33 cellular contexts compared by ENCODE assay signal in the genomic region with DNA sequence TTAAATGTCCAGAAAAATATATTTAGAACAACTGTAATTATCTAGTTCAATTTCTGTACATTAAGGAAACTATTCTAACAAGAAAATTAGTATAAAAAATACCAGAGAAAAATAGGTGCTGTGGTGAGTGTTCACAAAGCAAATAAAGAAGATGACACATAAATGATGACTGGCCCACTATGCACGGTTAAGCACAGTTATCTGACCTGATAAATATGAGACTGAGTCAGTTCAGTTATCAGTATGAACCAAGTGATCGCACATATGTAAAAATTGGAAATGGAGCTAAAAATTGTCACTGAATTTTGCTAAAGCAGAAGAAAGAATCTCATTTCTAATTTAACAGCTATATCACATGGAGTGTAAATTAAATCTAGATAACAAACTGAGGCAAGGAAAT. TPM values are rescaled to one million over a fixed set of nuclear protein-coding genes. Genes with fewer than 3 reads are reported as not detected.
DNase-seq lines count a peak whose midpoint lies in the region; ATAC-seq, FAIRE-seq and TF ChIP-seq lines count a peak whose summit lies in the region.
"Had no signal": no experiment of that assay in that cellular context is flagged by ENCODE, and none has a peak within 500 bp of the region (broad histone marks: within the 10 kb centered on the region; RNA-seq: fewer than 3 reads in every experiment).

No MANE protein-coding gene starts in this region.

- DNase-seq in HFFc6: no peak
- peak; percentile 49 for DNase-seq in RCC 7860 (ENCODE audit: low spot score)
- DNase-seq in choroid plexus epithelial cell (ENCODE audit: low read depth): peak; percentile 18
- DNase-seq in omental fat pad (ENCODE audit: low spot score): no peak
- no peak for DNase-seq in HuH-7 (ENCODE audit: low spot score)
- DNase-seq in osteocyte (ENCODE audit: extremely low spot score, unreplicated experiment): no peak
- DNase-seq: activated CD4-positive, alpha-beta T cell treated with anti-CD3 and anti-CD28 coated beads, Interleukin-2, amount 50 U/mL, for 1 hour; activated CD8-positive, alpha-beta memory T cell treated with anti-CD3 and anti-CD28 coated beads, Interleukin-2, amount 10 ng/mL, durations not matched to agents 7 days and 5 days; activated naive CD4-positive, alpha-beta T cell treated with anti-CD3 and anti-CD28 coated beads for 36 hours; activated T-cell treated with anti-CD3 and anti-CD28 coated beads, Interleukin-2, amount 50 U/mL, for 48 hours; amygdala; DMS79; immature natural killer cell; KBM-7; mesendoderm; MG63; NCI-H1105; NCI-H2029 treated with DMSO at 0.1 percent for 48 hours; NCI-H526; SHP77 treated with DMSO at 0.1 percent for 48 hours; stimulated activated naive CD4-positive, alpha-beta T cell treated with Interleukin-2 at 50 U/mL for 16 hours; upper lobe of left lung; WERI-Rb-1 had no signal

- peak; percentile 68 for ATAC-seq in omental fat pad (ENCODE audit: low FRiP score)
- ATAC-seq in HG03095 (IDR thresholded peaks at IDR 0.05; ENCODE audit: unreplicated experiment): no peak
- ATAC-seq: activated CD8-positive, alpha-beta memory T cell treated with anti-CD3 and anti-CD28 coated beads, Interleukin-2, amount 10 ng/mL, durations not matched to agents 7 days and 5 days; GM23338; left lobe of liver had no signal

- peak overlapping the region; percentile 50 for H3K27ac Mint-ChIP-seq in HFFc6
- H3K27ac Mint-ChIP-seq in osteocyte (ENCODE audit: unreplicated experiment): no peak overlapping the region
- H3K27ac Mint-ChIP-seq: activated CD8-positive, alpha-beta memory T cell treated with anti-CD3 and anti-CD28 coated beads, Interleukin-2, amount 10 ng/mL, durations not matched to agents 7 days and 5 days; activated naive CD4-positive, alpha-beta T cell treated with anti-CD3 and anti-CD28 coated beads for 36 hours; GM23338 had no signal

- TF ChIP-seq CTCF in HFFc6 (IDR thresholded peaks at IDR 0.05): no peak
- TF ChIP-seq CTCF in choroid plexus epithelial cell (conservative IDR thresholded peaks at IDR 0.05; ENCODE audit: low read depth, low read length): no peak
- TF ChIP-seq CTCF in omental fat pad (IDR thresholded peaks at IDR 0.05): no peak
- TF ChIP-seq CTCF in osteocyte (IDR thresholded peaks at IDR 0.05): no peak

- H3K9me3 Mint-ChIP-seq in HFFc6 (no peaks in the 10 kb centered on the region), osteocyte (ENCODE audit: unreplicated experiment) (no peaks in the 10 kb centered on the region)
- H3K9me3 Mint-ChIP-seq: activated naive CD4-positive, alpha-beta T cell treated with anti-CD3 and anti-CD28 coated beads for 36 hours; GM23338; immature natural killer cell; neural crest cell had no signal

- H3K27me3 Mint-ChIP-seq in HFFc6 (ENCODE audit: insufficient read depth) (no peaks in the 10 kb centered on the region), osteocyte (ENCODE audit: unreplicated experiment) (no peaks in the 10 kb centered on the region)
- H3K27me3 Mint-ChIP-seq: activated CD8-positive, alpha-beta memory T cell treated with anti-CD3 and anti-CD28 coated beads, Interleukin-2, amount 10 ng/mL, durations not matched to agents 7 days and 5 days had no signal

- no peak overlapping the region for H3K4me3 ChIP-seq in choroid plexus epithelial cell (ENCODE audit: low read depth, low read length)
- H3K4me3 ChIP-seq: BLaER1, breast epithelium, GM23338, MG63, PC-9, right atrium auricular region, smooth muscle cell, suprapubic skin, upper lobe of left lung had no signal

- FAIRE-seq in RCC 7860 (lab: Jason Lieb, UNC): peak; percentile 81

- H3K36me3 Mint-ChIP-seq in HFFc6 (ENCODE audit: low read depth) (peaks cover 3% of the 10 kb centered on the region), osteocyte (ENCODE audit: unreplicated experiment) (peaks cover 35% of the 10 kb centered on the region)

- H3K4me1 Mint-ChIP-seq in HFFc6 (ENCODE audit: low read depth) (peaks cover 26% of the 10 kb centered on the region), osteocyte (ENCODE audit: unreplicated experiment) (no peaks in the 10 kb centered on the region)
- H3K4me1 Mint-ChIP-seq: neural crest cell had no signal

- H3K4me3 Mint-ChIP-seq in HFFc6 (no peak overlapping the region), osteocyte (ENCODE audit: unreplicated experiment) (no peak overlapping the region)
- H3K4me3 Mint-ChIP-seq: activated CD8-positive, alpha-beta memory T cell treated with anti-CD3 and anti-CD28 coated beads, Interleukin-2, amount 10 ng/mL, durations not matched to agents 7 days and 5 days; activated naive CD4-positive, alpha-beta T cell treated with anti-CD3 and anti-CD28 coated beads for 36 hours; GM23338; immature natural killer cell; neural crest cell had no signal

RNA-seq across cellular contexts. Expression of a gene that starts 18.8 kb away (rescaled TPM):
- 10 to 100 TPM; 24.9 to 30.8 (median 28.3) TPM for total RNA-seq in HFFc6 (2021; fragmentation: NEBNext Ultra II Directional; extraction: Animal tissue kit (Norgen Biotek cat#: 25700))
- total RNA-seq in omental fat pad (10 to 100 TPM; 34.2 to 49.8 (median 44.4) TPM), osteocyte (28.0 and 29.3 TPM in 2 replicates)

RNA-seq across cellular contexts. Expression of a gene that starts 27.9 kb away (rescaled TPM):
- total RNA-seq in HFFc6 (2021; fragmentation: NEBNext Ultra II Directional; extraction: Animal tissue kit (Norgen Biotek cat#: 25700)): 10 to 100 TPM; 14.0 to 18.2 (median 17.2) TPM
- total RNA-seq in omental fat pad (10 to 100 TPM; 16.0 to 34.4 (median 24.6) TPM), osteocyte (20.8 and 22.2 TPM in 2 replicates)

RNA-seq across cellular contexts. Expression of a gene that starts 28.0 kb away (rescaled TPM):
- 10 to 100 TPM; 11.1 to 15.1 (median 13.5) TPM for total RNA-seq in HFFc6 (2021; fragmentation: NEBNext Ultra II Directional; extraction: Animal tissue kit (Norgen Biotek cat#: 25700))
- total RNA-seq in omental fat pad (1 to 10 TPM; 4.2 to 6.8 (median 6.2) TPM), osteocyte (10.6 and 12.0 TPM in 2 replicates)

Comparison
In these comparisons a context has a peak if more than half of its experiments do, and no peak if none do; other contexts are left out.
1. DNase-seq: peak in RCC 7860 (single experiment) and choroid plexus epithelial cell (single experiment); none in HFFc6 (single experiment), omental fat pad (single experiment), HuH-7 (single experiment) and osteocyte (single experiment).